In the genomic region with DNA sequence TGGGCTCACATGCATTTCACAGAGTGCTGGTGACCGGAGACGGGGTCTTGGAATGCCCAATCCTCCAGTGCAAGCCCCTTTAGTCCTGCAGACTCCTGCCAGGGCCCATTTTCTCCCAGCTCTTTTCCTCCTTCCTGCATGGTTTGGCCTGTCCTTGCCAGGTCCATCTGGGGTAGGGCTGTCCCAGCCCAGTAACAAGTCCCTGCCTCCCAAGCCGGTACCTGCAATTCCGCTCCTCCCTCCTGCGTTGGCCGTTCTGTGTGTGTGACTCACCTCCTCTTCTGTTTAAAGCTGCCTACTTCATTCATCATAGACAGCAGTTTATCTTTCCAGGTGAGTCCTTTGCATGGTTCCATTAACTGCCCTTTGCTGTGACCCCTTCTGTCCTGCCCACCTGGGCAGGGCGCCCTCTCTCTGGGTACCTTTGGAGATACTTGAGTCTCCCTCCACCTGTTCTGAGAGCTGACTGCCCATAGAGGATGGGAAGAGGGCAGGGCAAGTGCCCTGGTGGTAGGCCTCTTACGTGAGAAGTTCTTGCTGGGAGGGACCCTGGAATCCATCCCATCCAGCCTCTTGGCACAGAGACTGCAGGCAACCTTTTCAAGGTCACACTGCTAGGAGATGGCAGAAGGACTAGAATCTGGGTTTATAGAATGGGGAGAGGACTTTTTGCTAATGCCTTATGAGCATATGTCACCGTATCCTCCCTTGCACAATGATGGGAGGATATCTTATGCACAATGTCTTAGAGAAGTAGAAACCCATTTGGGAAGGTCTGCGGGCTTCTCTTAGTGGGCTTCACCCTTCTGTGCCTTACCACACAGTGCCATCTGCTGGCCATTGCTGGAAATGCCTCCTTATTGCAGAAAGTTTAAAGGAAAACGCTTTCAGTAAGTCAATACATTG, we compare ENCODE assay signal across 8 cellular contexts. TPM values are rescaled to one million over a fixed set of nuclear protein-coding genes. Genes with fewer than 3 reads are reported as not detected.
DNase-seq lines count a peak whose midpoint lies in the region; ATAC-seq and TF ChIP-seq lines count a peak whose summit lies in the region.

No MANE protein-coding gene starts in this region.

- peak; percentile 85 for DNase-seq in GM03348 (ENCODE audit: low spot score)
- DNase-seq in NCI-H1092 (lab: John Stamatoyannopoulos, UW): peak; percentile 46
- peak; percentile 80 for DNase-seq in amniotic epithelial cell (ENCODE audit: low read depth)
- DNase-seq in heart right ventricle: peak; percentile 71 to 82
- peak; percentile 47 for DNase-seq in pulmonary artery endothelial cell (ENCODE audit: low read depth, low spot score)

- no peaks in the 10 kb centered on the region for H3K9me3 ChIP-seq in heart right ventricle

- H3K4me3 Mint-ChIP-seq in T-helper 1 cell treated with Interleukin-12 subunit alpha and Interleukin-12 subunit beta and Interleukin-4 antibody, amounts not matched to agents 30 μg/mL and 1 μg/mL, for 36 hours: no peak overlapping the region

- peaks cover 34% of the 10 kb centered on the region for H3K36me3 Mint-ChIP-seq in T-helper 1 cell treated with Interleukin-12 subunit alpha and Interleukin-12 subunit beta and Interleukin-4 antibody, amounts not matched to agents 30 μg/mL and 1 μg/mL, for 36 hours (ENCODE audit: low read depth)

- ATAC-seq in heart right ventricle (peak; percentile 31 to 70 (median 55)), GM19455 (IDR thresholded peaks at IDR 0.05; ENCODE audit: unreplicated experiment) (no peak), GM18519 (IDR thresholded peaks at IDR 0.05; ENCODE audit: low FRiP score, unreplicated experiment) (no peak)

- no peaks in the 10 kb centered on the region for H3K27me3 Mint-ChIP-seq in T-helper 1 cell treated with Interleukin-12 subunit alpha and Interleukin-12 subunit beta and Interleukin-4 antibody, amounts not matched to agents 30 μg/mL and 1 μg/mL, for 36 hours (ENCODE audit: low read depth)

- intact Hi-C loops in heart right ventricle (cut with DNase I): loop anchor here (1.0 to 10.0 kb wide), 20 partner anchors 34 to 365 kb away; partner anchors contain the start of gene KSR1 (in 4 of the 10)

- no peak overlapping the region for H3K27ac ChIP-seq in heart right ventricle

- no peaks in the 10 kb centered on the region for H3K27me3 ChIP-seq in heart right ventricle

- H3K4me3 ChIP-seq in heart right ventricle: no peak overlapping the region

- TF ChIP-seq CTCF in heart right ventricle (IDR thresholded peaks at IDR 0.05): peak; percentile 92 to 96 (median 95)

- H3K36me3 ChIP-seq in heart right ventricle: peaks cover 0 to 82% (median 20%) of the 10 kb centered on the region in 9 donors

- peaks cover 0 to 27% (median 9%) of the 10 kb centered on the region in 9 donors for H3K4me1 ChIP-seq in heart right ventricle

- no peaks in the 10 kb centered on the region for H3K9me3 Mint-ChIP-seq in T-helper 1 cell treated with Interleukin-12 subunit alpha and Interleukin-12 subunit beta and Interleukin-4 antibody, amounts not matched to agents 30 μg/mL and 1 μg/mL, for 36 hours

- peaks cover 20% of the 10 kb centered on the region for H3K4me1 Mint-ChIP-seq in T-helper 1 cell treated with Interleukin-12 subunit alpha and Interleukin-12 subunit beta and Interleukin-4 antibody, amounts not matched to agents 30 μg/mL and 1 μg/mL, for 36 hours (ENCODE audit: low read depth)

- 63 to 67% methylated on average over 11 of the region's 11 CpGs for WGBS in heart right ventricle, 2 donors

- H3K27ac Mint-ChIP-seq in T-helper 1 cell treated with Interleukin-12 subunit alpha and Interleukin-12 subunit beta and Interleukin-4 antibody, amounts not matched to agents 30 μg/mL and 1 μg/mL, for 36 hours: peak overlapping the region; percentile 38

RNA-seq across cellular contexts. Expression of gene LGALS9, which starts 29.7 kb away (rescaled TPM):
- total RNA-seq in heart right ventricle: 10 to 100 TPM in 9 of 10 donors, 1 to 10 TPM in 1; 7.5 to 79.1 (median 16.2) TPM
- 10 to 100 TPM; 18.8 to 30.2 TPM for polyA plus RNA-seq in heart right ventricle
- total RNA-seq in pulmonary artery endothelial cell: 7.2 TPM in 2 replicates

Comparison
In these comparisons a context has a peak if more than half of its experiments do, and no peak if none do; other contexts are left out.
1. ATAC-seq: peak in heart right ventricle (8 of 8); none in GM19455 (single experiment) and GM18519 (single experiment).
2. Peak in every context shown above with its lines, with median percentiles within 50 percentile points of each other: DNase-seq.